ENCODE assay signal across 10 cellular contexts in genomic region chr14:101844219-101844618, GRCh38.
DNase-seq lines count a peak whose midpoint lies in the region; ATAC-seq and TF ChIP-seq lines count a peak whose summit lies in the region.
"Had no signal": no experiment of that assay in that cellular context is flagged by ENCODE, and none has a peak within 500 bp of the region (broad histone marks: within the 10 kb centered on the region; RNA-seq: fewer than 3 reads in every experiment).

No MANE protein-coding gene starts in this region.

- H3K27ac Mint-ChIP-seq in activated T-cell treated with anti-CD3 and anti-CD28 coated beads, Interleukin-2, amount 50 U/mL, for 72 hours: peak overlapping the region; percentile 88

- H3K9me3 ChIP-seq in effector memory CD4-positive, alpha-beta T cell (ENCODE audit: control insufficient read depth, low read length): no peaks in the 10 kb centered on the region
- H3K9me3 ChIP-seq in WERI-Rb-1 (ENCODE audit: severe bottlenecking): no peaks in the 10 kb centered on the region
- H3K9me3 ChIP-seq: tibial artery had no signal

- no peak for TF ChIP-seq CTCF in WERI-Rb-1 (IDR thresholded peaks at IDR 0.05; ENCODE audit: low read depth, low read length)

- no peak for ATAC-seq in activated T-cell treated with anti-CD3 and anti-CD28 coated beads, Interleukin-2, amount 50 U/mL, for 72 hours (replicated peaks in 1 of 2)
- ATAC-seq in HG03354 (IDR thresholded peaks at IDR 0.05; ENCODE audit: poor library complexity, severe bottlenecking, unreplicated experiment): peak; percentile 41
- ATAC-seq in sciatic nerve: peak; percentile 67
- no peak for ATAC-seq in GM19035 (IDR thresholded peaks at IDR 0.05; ENCODE audit: unreplicated experiment)

- intact Hi-C loops in sciatic nerve (cut with DNase I): no loop called here

- H3K27ac ChIP-seq in effector memory CD4-positive, alpha-beta T cell (ENCODE audit: insufficient read depth, low read length, poor library complexity, severe bottlenecking): peak overlapping the region; percentile 40
- H3K27ac ChIP-seq in WERI-Rb-1: no peak overlapping the region
- H3K27ac ChIP-seq: tibial artery had no signal

- peaks cover 96% of the 10 kb centered on the region for H3K4me1 Mint-ChIP-seq in activated T-cell treated with anti-CD3 and anti-CD28 coated beads, Interleukin-2, amount 50 U/mL, for 72 hours (ENCODE audit: low read depth)

- no peak for DNase-seq in activated T-cell treated with anti-CD3 and anti-CD28 coated beads, Interleukin-2, amount 50 U/mL, for 72 hours
- DNase-seq in activated T-cell treated with anti-CD3 and anti-CD28 coated beads, Interleukin-2, amount 50 U/mL, for 1 hour: no peak
- no peak for DNase-seq in effector memory CD4-positive, alpha-beta T cell
- DNase-seq in sciatic nerve (ENCODE audit: low spot score): no peak
- DNase-seq in activated CD8-positive, alpha-beta memory T cell treated with anti-CD3 and anti-CD28 coated beads for 24 hours: no peak
- no peak for DNase-seq in WERI-Rb-1
- DNase-seq: H9, tibial artery had no signal

- no peaks in the 10 kb centered on the region for H3K27me3 Mint-ChIP-seq in activated T-cell treated with anti-CD3 and anti-CD28 coated beads, Interleukin-2, amount 50 U/mL, for 72 hours (ENCODE audit: low read depth)

- peak overlapping the region; percentile 31 to 69 for H3K4me3 Mint-ChIP-seq in activated T-cell treated with anti-CD3 and anti-CD28 coated beads, Interleukin-2, amount 50 U/mL, for 72 hours

- peaks cover 31% of the 10 kb centered on the region for H3K4me1 ChIP-seq in effector memory CD4-positive, alpha-beta T cell (ENCODE audit: control insufficient read depth, insufficient read depth, low read length, poor library complexity, severe bottlenecking)

- H3K36me3 Mint-ChIP-seq in activated T-cell treated with anti-CD3 and anti-CD28 coated beads, Interleukin-2, amount 50 U/mL, for 72 hours (ENCODE audit: insufficient read depth in 2 of 2): peaks cover 2 to 8% of the 10 kb centered on the region in 2 donors

- no peaks in the 10 kb centered on the region for H3K9me3 Mint-ChIP-seq in activated T-cell treated with anti-CD3 and anti-CD28 coated beads, Interleukin-2, amount 50 U/mL, for 72 hours
- H3K9me3 Mint-ChIP-seq: H9 had no signal

- no peak overlapping the region for H3K4me3 ChIP-seq in effector memory CD4-positive, alpha-beta T cell (ENCODE audit: insufficient read depth, low read depth, low read length, poor library complexity, severe bottlenecking)
- no peak overlapping the region for H3K4me3 ChIP-seq in WERI-Rb-1 (ENCODE audit: low read depth, low read length)
- H3K4me3 ChIP-seq: tibial artery had no signal

- no peaks in the 10 kb centered on the region for H3K27me3 ChIP-seq in effector memory CD4-positive, alpha-beta T cell (replicated peaks; ENCODE audit: control insufficient read depth, insufficient read depth, low read length, poor library complexity, severe bottlenecking)
- no peaks in the 10 kb centered on the region for H3K27me3 ChIP-seq in WERI-Rb-1 (ENCODE audit: insufficient read depth, low read depth, severe bottlenecking)
- H3K27me3 ChIP-seq: tibial artery had no signal

- H3K36me3 ChIP-seq in effector memory CD4-positive, alpha-beta T cell (ENCODE audit: control insufficient read depth, insufficient read depth, low read length): no peaks in the 10 kb centered on the region
- H3K36me3 ChIP-seq in WERI-Rb-1: no peaks in the 10 kb centered on the region; the same call in none of the 2 replicates

Comparison
In these comparisons a context has a peak if more than half of its experiments do, and no peak if none do; other contexts are left out.
1. ATAC-seq: peak in HG03354 (single experiment) and sciatic nerve (single experiment); none in activated T-cell treated with anti-CD3 and anti-CD28 coated beads, Interleukin-2, amount 50 U/mL, for 72 hours (0 of 2) and GM19035 (single experiment).